Comparison of ENCODE assay signal across 12 cellular contexts in genomic region chr3:99896482-99896881, GRCh38.
DNase-seq lines count a peak whose midpoint lies in the region; ATAC-seq and TF ChIP-seq lines count a peak whose summit lies in the region.
"Had no signal": no experiment of that assay in that cellular context is flagged by ENCODE, and none has a peak within 500 bp of the region (broad histone marks: within the 10 kb centered on the region; RNA-seq: fewer than 3 reads in every experiment).

No MANE protein-coding gene starts in this region.

- H3K4me1 Mint-ChIP-seq in chondrocyte (ENCODE audit: low read depth): peaks cover 23% of the 10 kb centered on the region
- peaks cover 14% of the 10 kb centered on the region for H3K4me1 Mint-ChIP-seq in progenitor cell of endocrine pancreas (ENCODE audit: low read depth)
- H3K4me1 Mint-ChIP-seq in activated CD4-positive, alpha-beta T cell treated with anti-CD3 and anti-CD28 coated beads for 36 hours: peaks cover 16% of the 10 kb centered on the region

- H3K27ac ChIP-seq in caudate nucleus (ENCODE audit: low read depth, low read length): no peak overlapping the region
- H3K27ac ChIP-seq: cardiac muscle cell, WERI-Rb-1 had no signal

- TF ChIP-seq CTCF in chondrocyte (IDR thresholded peaks at IDR 0.05): no peak
- no peak for TF ChIP-seq CTCF in progenitor cell of endocrine pancreas (IDR thresholded peaks at IDR 0.05; ENCODE audit: unreplicated experiment)

- H3K27ac Mint-ChIP-seq in chondrocyte (ENCODE audit: unreplicated experiment) (peak overlapping the region; percentile 92), progenitor cell of endocrine pancreas (peak overlapping the region; percentile 73)
- no peak overlapping the region for H3K27ac Mint-ChIP-seq in activated CD4-positive, alpha-beta T cell treated with anti-CD3 and anti-CD28 coated beads for 36 hours

- POLR2A ChIA-PET in activated CD4-positive, alpha-beta T cell treated with anti-CD3 and anti-CD28 coated beads for 36 hours (lab: Charles Lee): no interaction called here

- CTCF ChIA-PET in activated CD4-positive, alpha-beta T cell treated with anti-CD3 and anti-CD28 coated beads for 36 hours (lab: Charles Lee): interaction anchor here (0.6 kb wide), 1 partner anchor 135 kb away, joined by 3 read pairs; no protein-coding TSS in a partner anchor

- H3K4me3 Mint-ChIP-seq in chondrocyte (ENCODE audit: unreplicated experiment) (no peak overlapping the region), progenitor cell of endocrine pancreas (ENCODE audit: low read depth) (no peak overlapping the region)
- no peak overlapping the region for H3K4me3 Mint-ChIP-seq in activated CD4-positive, alpha-beta T cell treated with anti-CD3 and anti-CD28 coated beads for 36 hours

- H3K9me3 Mint-ChIP-seq in chondrocyte (ENCODE audit: low read depth): no peaks in the 10 kb centered on the region
- no peaks in the 10 kb centered on the region for H3K9me3 Mint-ChIP-seq in progenitor cell of endocrine pancreas (ENCODE audit: low read depth)
- H3K9me3 Mint-ChIP-seq in activated CD4-positive, alpha-beta T cell treated with anti-CD3 and anti-CD28 coated beads for 36 hours (ENCODE audit: low read depth): no peaks in the 10 kb centered on the region

- H3K36me3 Mint-ChIP-seq in chondrocyte (ENCODE audit: low read depth) (no peaks in the 10 kb centered on the region), progenitor cell of endocrine pancreas (ENCODE audit: insufficient read depth) (no peaks in the 10 kb centered on the region)
- peaks cover 9% of the 10 kb centered on the region for H3K36me3 Mint-ChIP-seq in activated CD4-positive, alpha-beta T cell treated with anti-CD3 and anti-CD28 coated beads for 36 hours (ENCODE audit: low read depth)

- DNase-seq in NCI-H2029 treated with DMSO at 0.1 percent for 48 hours (lab: John Stamatoyannopoulos, UW) (peak; percentile 28), NCI-H2029 (lab: John Stamatoyannopoulos, UW) (no peak), NCI-H1417 treated with DMSO at 0.1 percent for 48 hours (lab: John Stamatoyannopoulos, UW) (peak; percentile 1), chondrocyte (ENCODE audit: low spot score) (no peak), progenitor cell of endocrine pancreas (ENCODE audit: low spot score, unreplicated experiment) (no peak), kidney tubule cell (ENCODE audit: low spot score) (no peak), caudate nucleus (lab: John Stamatoyannopoulos, UW) (no peak)
- no peak for DNase-seq in activated CD4-positive, alpha-beta T cell treated with anti-CD3 and anti-CD28 coated beads for 36 hours
- DNase-seq: 8988T, MM.1S, WERI-Rb-1 had no signal

- H3K27me3 Mint-ChIP-seq in chondrocyte (ENCODE audit: low read depth) (no peaks in the 10 kb centered on the region), progenitor cell of endocrine pancreas (no peaks in the 10 kb centered on the region)
- H3K27me3 Mint-ChIP-seq in activated CD4-positive, alpha-beta T cell treated with anti-CD3 and anti-CD28 coated beads for 36 hours: no peaks in the 10 kb centered on the region

- intact Hi-C loops in activated CD4-positive, alpha-beta T cell treated with anti-CD3 and anti-CD28 coated beads for 36 hours (cut with DNase I, micrococcal nuclease): no loop called here

- ATAC-seq in activated CD4-positive, alpha-beta T cell treated with anti-CD3 and anti-CD28 coated beads for 36 hours: no peak

Comparison
In these comparisons a context has a peak if more than half of its experiments do, and no peak if none do; other contexts are left out.
1. DNase-seq: peak in NCI-H2029 treated with DMSO at 0.1 percent for 48 hours (single experiment) and NCI-H1417 treated with DMSO at 0.1 percent for 48 hours (single experiment); none in NCI-H2029 (single experiment), chondrocyte (single experiment), progenitor cell of endocrine pancreas (single experiment), kidney tubule cell (single experiment), activated CD4-positive, alpha-beta T cell treated with anti-CD3 and anti-CD28 coated beads for 36 hours (single experiment) and caudate nucleus (0 of 61).